Comparison of ENCODE assay signal across 10 cellular contexts in genomic region chr9:136091582-136092352, GRCh38. TPM values are rescaled to one million over a fixed set of nuclear protein-coding genes. Genes with fewer than 3 reads are reported as not detected.
A peak's percentile ranks its signal among the peaks of the same experiment; 100 is the strongest.
DNase-seq lines count a peak whose midpoint lies in the region; ATAC-seq lines count a peak whose summit lies in the region.
"Had no signal": no experiment of that assay in that cellular context is flagged by ENCODE, and none has a peak within 500 bp of the region (broad histone marks: within the 10 kb centered on the region; RNA-seq: fewer than 3 reads in every experiment).

No MANE protein-coding gene starts in this region.

- DNase-seq in NCI-H2107 treated with DMSO at 0.1 percent for 48 hours (lab: John Stamatoyannopoulos, UW; ENCODE audit: unreplicated experiment) (peak; percentile 47), NCI-H2107 (lab: John Stamatoyannopoulos, UW) (no peak), hypothalamus (lab: John Stamatoyannopoulos, UW) (no peak)
- no peak for DNase-seq in stimulated activated effector memory CD8-positive, alpha-beta T cell treated with anti-CD3 and anti-CD28 coated beads, Interleukin-12 subunit alpha, Interleukin-12 subunit beta, amount 100 ng/mL, for 72 hours (ENCODE audit: low spot score in 2 of 2)

- no peaks in the 10 kb centered on the region for H3K36me3 ChIP-seq in iPS-15b (ENCODE audit: control insufficient read depth, insufficient read depth, low read length)

- ATAC-seq in activated T-helper 17 cell treated with anti-CD3 and anti-CD28 coated beads, Interleukin-2, amount 50 U/mL, for 72 hours (replicated peaks), result no peak
- no peak for ATAC-seq in stimulated activated effector memory CD8-positive, alpha-beta T cell treated with anti-CD3 and anti-CD28 coated beads, Interleukin-12 subunit alpha, Interleukin-12 subunit beta, amount 100 ng/mL, for 72 hours
- ATAC-seq in HG03025 (IDR thresholded peaks at IDR 0.05; ENCODE audit: low FRiP score, unreplicated experiment) (no peak), GM21737 (IDR thresholded peaks at IDR 0.05; ENCODE audit: unreplicated experiment) (no peak)

- no peak overlapping the region for H3K4me3 ChIP-seq in iPS-15b (ENCODE audit: low read depth, low read length)

- no peak overlapping the region for H3K4me3 Mint-ChIP-seq in activated T-helper 17 cell treated with anti-CD3 and anti-CD28 coated beads, Interleukin-2, amount 50 U/mL, for 72 hours
- H3K4me3 Mint-ChIP-seq in stimulated activated effector memory CD8-positive, alpha-beta T cell treated with anti-CD3 and anti-CD28 coated beads, Interleukin-12 subunit alpha, Interleukin-12 subunit beta, amount 100 ng/mL, for 72 hours, result no peak overlapping the region
- H3K4me3 Mint-ChIP-seq: T-helper 2 cell treated with Interferon-gamma antibody and Interleukin-4, amounts not matched to agents 5 μg/mL and 100 μg/mL, for 36 hours had no signal

- H3K27me3 Mint-ChIP-seq in activated T-helper 17 cell treated with anti-CD3 and anti-CD28 coated beads, Interleukin-2, amount 50 U/mL, for 72 hours, result no peaks in the 10 kb centered on the region

- H3K27ac Mint-ChIP-seq in activated T-helper 17 cell treated with anti-CD3 and anti-CD28 coated beads, Interleukin-2, amount 50 U/mL, for 72 hours, result peak overlapping the region; percentile 38
- H3K27ac Mint-ChIP-seq in stimulated activated effector memory CD8-positive, alpha-beta T cell treated with anti-CD3 and anti-CD28 coated beads, Interleukin-12 subunit alpha, Interleukin-12 subunit beta, amount 100 ng/mL, for 72 hours, result peak overlapping the region; percentile 85
- H3K27ac Mint-ChIP-seq: T-helper 2 cell treated with Interferon-gamma antibody and Interleukin-4, amounts not matched to agents 5 μg/mL and 100 μg/mL, for 36 hours had no signal

- H3K27me3 ChIP-seq in iPS-15b (ENCODE audit: control insufficient read depth, insufficient read depth, low read length), result peaks cover 16% of the 10 kb centered on the region

- H3K9me3 Mint-ChIP-seq in activated T-helper 17 cell treated with anti-CD3 and anti-CD28 coated beads, Interleukin-2, amount 50 U/mL, for 72 hours, result no peaks in the 10 kb centered on the region
- H3K9me3 Mint-ChIP-seq in stimulated activated effector memory CD8-positive, alpha-beta T cell treated with anti-CD3 and anti-CD28 coated beads, Interleukin-12 subunit alpha, Interleukin-12 subunit beta, amount 100 ng/mL, for 72 hours, result no peaks in the 10 kb centered on the region
- H3K9me3 Mint-ChIP-seq: IgD-negative memory B cell; T-helper 2 cell treated with Interferon-gamma antibody and Interleukin-4, amounts not matched to agents 5 μg/mL and 100 μg/mL, for 36 hours had no signal

- no peaks in the 10 kb centered on the region for H3K4me1 ChIP-seq in iPS-15b (ENCODE audit: control insufficient read depth, insufficient read depth, low read length)

- no peaks in the 10 kb centered on the region for H3K36me3 Mint-ChIP-seq in activated T-helper 17 cell treated with anti-CD3 and anti-CD28 coated beads, Interleukin-2, amount 50 U/mL, for 72 hours (ENCODE audit: low read depth)
- peaks cover 6% of the 10 kb centered on the region for H3K36me3 Mint-ChIP-seq in stimulated activated effector memory CD8-positive, alpha-beta T cell treated with anti-CD3 and anti-CD28 coated beads, Interleukin-12 subunit alpha, Interleukin-12 subunit beta, amount 100 ng/mL, for 72 hours
- H3K36me3 Mint-ChIP-seq: IgD-negative memory B cell had no signal

- peak overlapping the region; percentile 54 for H3K9ac ChIP-seq in iPS-15b (ENCODE audit: low read depth, low read length)

- no peaks in the 10 kb centered on the region for H3K4me1 Mint-ChIP-seq in activated T-helper 17 cell treated with anti-CD3 and anti-CD28 coated beads, Interleukin-2, amount 50 U/mL, for 72 hours
- peaks cover 40% of the 10 kb centered on the region for H3K4me1 Mint-ChIP-seq in stimulated activated effector memory CD8-positive, alpha-beta T cell treated with anti-CD3 and anti-CD28 coated beads, Interleukin-12 subunit alpha, Interleukin-12 subunit beta, amount 100 ng/mL, for 72 hours

- H3K9me3 ChIP-seq in iPS-15b (ENCODE audit: control insufficient read depth, insufficient read depth, low read length), result no peaks in the 10 kb centered on the region

RNA-seq across cellular contexts. Expression of gene NACC2, which starts 3.3 kb away (rescaled TPM):
- total RNA-seq in activated T-helper 17 cell treated with anti-CD3 and anti-CD28 coated beads, Interleukin-2, amount 50 U/mL, for 72 hours, result 1 to 10 TPM; 7.8 to 9.7 TPM

RNA-seq across cellular contexts. Expression of gene TMEM250, which starts 26.9 kb away (rescaled TPM):
- 10 to 100 TPM; 28.2 to 37.7 TPM for total RNA-seq in activated T-helper 17 cell treated with anti-CD3 and anti-CD28 coated beads, Interleukin-2, amount 50 U/mL, for 72 hours
